In the genomic region with DNA sequence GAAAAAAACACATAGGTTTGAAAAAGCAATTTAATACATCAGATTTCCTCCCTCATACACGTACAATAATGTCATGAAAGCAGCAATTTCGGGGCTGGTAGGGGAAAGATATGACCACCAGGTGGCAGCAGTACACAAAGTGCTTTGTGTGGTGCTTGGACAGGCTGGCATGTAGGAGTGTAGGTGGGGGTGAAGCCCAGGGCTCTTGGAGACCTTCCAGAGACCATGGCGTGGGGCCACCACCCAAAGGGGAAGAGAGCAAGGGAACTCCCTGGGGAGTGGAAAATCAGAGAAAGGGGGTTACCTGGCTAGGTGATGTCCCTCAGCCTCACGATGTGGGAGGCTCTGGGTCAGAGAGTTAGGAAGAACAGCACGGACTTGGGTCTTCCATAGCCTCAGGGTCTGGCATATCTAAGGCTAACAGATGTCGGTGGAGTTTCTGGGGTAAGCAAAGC, we compare ENCODE assay signal across 8 cellular contexts. TPM values are rescaled to one million over a fixed set of nuclear protein-coding genes. Genes with fewer than 3 reads are reported as not detected.
DNase-seq lines count a peak whose midpoint lies in the region; ATAC-seq and TF ChIP-seq lines count a peak whose summit lies in the region.

No MANE protein-coding gene starts in this region.

- peaks cover 7% of the 10 kb centered on the region for H3K9me3 Mint-ChIP-seq in memory B cell

- H3K27me3 Mint-ChIP-seq in memory B cell = peaks cover 17% of the 10 kb centered on the region

- intact Hi-C loops in dorsolateral prefrontal cortex (cut with DNase I) = loop anchor here in 1 of 2 donors (5.0 to 10.0 kb wide), 2 partner anchors 317 to 424 kb away; no protein-coding TSS in a partner anchor

- peak; percentile 78 to 97 (median 88) for TF ChIP-seq CTCF in dorsolateral prefrontal cortex (IDR thresholded peaks at IDR 0.05 in 54 of 56, conservative IDR thresholded peaks at IDR 0.05 in 2 of 56; ENCODE audit: low read depth in 1 of 56, partially characterized antibody in 56 of 56)

- H3K4me3 Mint-ChIP-seq in memory B cell = no peak overlapping the region

- peaks cover 9% of the 10 kb centered on the region for H3K4me1 Mint-ChIP-seq in memory B cell

- H3K27ac Mint-ChIP-seq in memory B cell = no peak overlapping the region

- ATAC-seq in GM19395 (IDR thresholded peaks at IDR 0.05; ENCODE audit: unreplicated experiment) (peak; percentile 74), HG03460 (IDR thresholded peaks at IDR 0.05; ENCODE audit: unreplicated experiment) (peak; percentile 68), memory B cell (ENCODE audit: low read depth) (peak; percentile 83)

- peak; percentile 83 for DNase-seq in COLO668 (lab: John Stamatoyannopoulos, UW; ENCODE audit: unreplicated experiment)
- peak; percentile 81 for DNase-seq in NCI-H748 treated with DMSO at 0.1 percent for 48 hours (lab: John Stamatoyannopoulos, UW)
- DNase-seq in activated CD4-positive, alpha-beta T cell treated with anti-CD3 and anti-CD28 coated beads, Interleukin-2, amount 50 U/mL, for 24 hours (ENCODE audit: low read depth in 1 of 2, low spot score in 1 of 2) = peak; percentile 22 to 61
- DNase-seq in dorsolateral prefrontal cortex = peak; percentile 47 to 84 (median 70)
- DNase-seq in memory B cell (ENCODE audit: low spot score in 2 of 2) = peak; percentile 63 to 72
- peak; percentile 84 for DNase-seq in stimulated activated CD8-positive, alpha-beta memory T cell treated with anti-CD3 and anti-CD28 coated beads, Interleukin-4, amount 100 ng/mL, for 48 hours

- H3K27ac ChIP-seq in dorsolateral prefrontal cortex = no peak overlapping the region

- H3K27me3 ChIP-seq in dorsolateral prefrontal cortex = peaks cover 0 to 9% (median 0%) of the 10 kb centered on the region in 45 donors

- H3K4me3 ChIP-seq in dorsolateral prefrontal cortex = peak overlapping the region in 1 of 59 donors; percentile 5

- H3K36me3 Mint-ChIP-seq in memory B cell = no peaks in the 10 kb centered on the region

RNA-seq across cellular contexts. Expression of gene CCNA1, which starts 11.8 kb away (rescaled TPM):
- total RNA-seq in dorsolateral prefrontal cortex = 10 to 100 TPM in 50 of 120 experiments, 1 to 10 TPM in 70; 3.1 to 15.6 (median 9.5) TPM
